ENCODE assay signal across 15 cellular contexts in the genomic region with DNA sequence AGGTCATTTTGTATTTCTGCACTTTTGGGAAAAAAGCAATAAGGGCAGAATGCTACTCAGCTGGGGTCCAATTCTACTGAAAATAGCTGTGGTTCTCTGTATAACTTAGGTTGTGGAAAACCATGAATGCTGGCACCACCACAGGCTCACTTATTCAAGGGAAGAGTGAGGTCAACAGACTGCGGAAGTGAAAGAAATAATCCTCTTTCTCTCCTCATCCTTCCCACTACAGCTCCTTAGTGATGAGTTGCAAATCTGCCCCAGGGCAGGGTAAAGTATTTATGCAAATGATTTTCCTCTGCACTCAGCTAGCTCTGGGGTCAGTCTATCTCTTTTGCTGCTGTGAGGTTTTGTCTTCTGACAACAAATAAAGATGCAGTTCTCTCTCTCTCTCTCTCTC.
A peak's percentile ranks its signal among the peaks of the same experiment; 100 is the strongest.
DNase-seq lines count a peak whose midpoint lies in the region; ATAC-seq and TF ChIP-seq lines count a peak whose summit lies in the region.
"Had no signal": no experiment of that assay in that cellular context is flagged by ENCODE, and none has a peak within 500 bp of the region (broad histone marks: within the 10 kb centered on the region; RNA-seq: fewer than 3 reads in every experiment).

No MANE protein-coding gene starts in this region.

- no peaks in the 10 kb centered on the region for H4K20me1 ChIP-seq in GM23338 (replicated peaks; ENCODE audit: insufficient read depth)

- H2AFZ ChIP-seq in GM23338 = no peak overlapping the region

- POLR2A ChIA-PET in RWPE1 (lab: Yijun Ruan, JAX; ENCODE audit: low non-redundant PET) = no interaction called here

- H3K4me3 ChIP-seq in GM23338 (no peak overlapping the region), epithelial cell of esophagus (ENCODE audit: low read length) (no peak overlapping the region)
- H3K4me3 ChIP-seq: gastroesophageal sphincter, prostate gland had no signal

- peak overlapping the region; percentile 4; the same call in 2 of the 3 replicates for H3K4me3 Mint-ChIP-seq in GM23338
- H3K4me3 Mint-ChIP-seq in nephron = no peak overlapping the region
- H3K4me3 Mint-ChIP-seq: activated naive CD4-positive, alpha-beta T cell treated with anti-CD3 and anti-CD28 coated beads, Interleukin-2, amount 50 U/mL, for 24 hours; IgD-negative memory B cell; stimulated activated naive B cell treated with anti-CD40 and anti-IgM and Interleukin-4, amounts not matched to agents 10 μg/mL and 1 μg/mL and 100 μg/mL, for 72 hours had no signal

- TF ChIP-seq CTCF in GM23338 (conservative IDR thresholded peaks at IDR 0.05; ENCODE audit: low read depth in 2 of 2) (no peak), RWPE1 (conservative IDR thresholded peaks at IDR 0.05; ENCODE audit: low read depth) (no peak), epithelial cell of esophagus (IDR thresholded peaks at IDR 0.05; ENCODE audit: insufficient read depth, low read depth, low read length, missing control alignments) (no peak), nephron (IDR thresholded peaks at IDR 0.05; ENCODE audit: unreplicated experiment in 3 of 3) (no peak)

- H3K9me2 ChIP-seq in GM23338 (ENCODE audit: insufficient read depth) = 0 out of 2 replicates have a peak, but pooled peaks cover 5% of the 10 kb centered on the region

- no peaks in the 10 kb centered on the region for H3F3A ChIP-seq in GM23338 (replicated peaks; ENCODE audit: low read depth)

- H3K4me2 ChIP-seq in GM23338 = peak overlapping the region; percentile 28

- H3K36me3 Mint-ChIP-seq in GM23338 (ENCODE audit: low read depth) (peaks cover 5% of the 10 kb centered on the region; the same call in 2 of the 3 replicates), nephron (ENCODE audit: low read depth) (no peaks in the 10 kb centered on the region)
- H3K36me3 Mint-ChIP-seq: activated naive CD4-positive, alpha-beta T cell treated with anti-CD3 and anti-CD28 coated beads, Interleukin-2, amount 50 U/mL, for 24 hours; IgD-negative memory B cell; stimulated activated naive B cell treated with anti-CD40 and anti-IgM and Interleukin-4, amounts not matched to agents 10 μg/mL and 1 μg/mL and 100 μg/mL, for 72 hours had no signal

- CTCF ChIA-PET in RWPE1 (lab: Yijun Ruan, JAX) = interaction anchor here (0.6 kb wide), 1 partner anchor 196 kb away, joined by 3 read pairs; no protein-coding TSS in a partner anchor

- H3K27ac Mint-ChIP-seq in GM23338 (peak overlapping the region; percentile 97), nephron (peak overlapping the region in 2 of 3 experiments; percentile 25 to 71)
- H3K27ac Mint-ChIP-seq: activated naive CD4-positive, alpha-beta T cell treated with anti-CD3 and anti-CD28 coated beads, Interleukin-2, amount 50 U/mL, for 24 hours; IgD-negative memory B cell; stimulated activated naive B cell treated with anti-CD40 and anti-IgM and Interleukin-4, amounts not matched to agents 10 μg/mL and 1 μg/mL and 100 μg/mL, for 72 hours had no signal

- H3K4me1 ChIP-seq in GM23338 (ENCODE audit: insufficient read depth) = peaks cover 43% of the 10 kb centered on the region
- H3K4me1 ChIP-seq: gastroesophageal sphincter, prostate gland had no signal

- no peaks in the 10 kb centered on the region for H3K79me2 ChIP-seq in GM23338 (replicated peaks; ENCODE audit: insufficient read depth)

- peak; percentile 95 for ATAC-seq in GM23338
- ATAC-seq: gastroesophageal sphincter; Right ventricle myocardium inferior; stimulated activated naive B cell treated with anti-CD40 and anti-IgM and Interleukin-4, amounts not matched to agents 10 μg/mL and 1 μg/mL and 100 μg/mL, for 72 hours had no signal

- H3K9me3 Mint-ChIP-seq in GM23338 (peaks cover 4% of the 10 kb centered on the region; the same call in 2 of the 3 replicates), nephron (no peaks in the 10 kb centered on the region)
- H3K9me3 Mint-ChIP-seq: activated naive CD4-positive, alpha-beta T cell treated with anti-CD3 and anti-CD28 coated beads, Interleukin-2, amount 50 U/mL, for 24 hours; IgD-negative memory B cell; stimulated activated naive B cell treated with anti-CD40 and anti-IgM and Interleukin-4, amounts not matched to agents 10 μg/mL and 1 μg/mL and 100 μg/mL, for 72 hours had no signal

- H3K27me3 Mint-ChIP-seq in GM23338 (ENCODE audit: insufficient read depth, low read depth, poor library complexity) (peaks cover 7% of the 10 kb centered on the region), nephron (ENCODE audit: low read depth) (no peaks in the 10 kb centered on the region)
- H3K27me3 Mint-ChIP-seq: activated naive CD4-positive, alpha-beta T cell treated with anti-CD3 and anti-CD28 coated beads, Interleukin-2, amount 50 U/mL, for 24 hours; IgD-negative memory B cell; stimulated activated naive B cell treated with anti-CD40 and anti-IgM and Interleukin-4, amounts not matched to agents 10 μg/mL and 1 μg/mL and 100 μg/mL, for 72 hours had no signal

- DNase-seq in GM23338 (ENCODE audit: low spot score) (peak; percentile 87), RWPE1 (ENCODE audit: low spot score) (peak; percentile 10), epithelial cell of esophagus (ENCODE audit: low read depth) (peak; percentile 77), NCI-H2171 (lab: John Stamatoyannopoulos, UW) (no peak), AG08395 (ENCODE audit: low spot score) (no peak), dedifferentiated amniotic fluid mesenchymal stem cell (ENCODE audit: extremely low spot score) (no peak), AG08396 (ENCODE audit: low spot score) (no peak)
- DNase-seq: NCI-H1694 treated with DMSO at 0.1 percent for 48 hours; stimulated activated naive B cell treated with anti-CD40 and anti-IgM and Interleukin-4, amounts not matched to agents 10 μg/mL and 1 μg/mL and 100 μg/mL, for 72 hours had no signal

- H3K36me3 ChIP-seq in GM23338 (ENCODE audit: insufficient read depth) = no peaks in the 10 kb centered on the region
- H3K36me3 ChIP-seq: gastroesophageal sphincter, prostate gland had no signal

- peak overlapping the region; percentile 94 for H3K27ac ChIP-seq in GM23338 (ENCODE audit: low read depth)
- no peak overlapping the region for H3K27ac ChIP-seq in RWPE1
- H3K27ac ChIP-seq: gastroesophageal sphincter, prostate gland had no signal

- H3K27me3 ChIP-seq in GM23338 (ENCODE audit: insufficient read depth) = no peaks in the 10 kb centered on the region
- H3K27me3 ChIP-seq: gastroesophageal sphincter had no signal

- H3K4me1 Mint-ChIP-seq in GM23338 (peaks cover 49% of the 10 kb centered on the region), nephron (peaks cover 10% of the 10 kb centered on the region)
- H3K4me1 Mint-ChIP-seq: activated naive CD4-positive, alpha-beta T cell treated with anti-CD3 and anti-CD28 coated beads, Interleukin-2, amount 50 U/mL, for 24 hours; stimulated activated naive B cell treated with anti-CD40 and anti-IgM and Interleukin-4, amounts not matched to agents 10 μg/mL and 1 μg/mL and 100 μg/mL, for 72 hours had no signal

TF ChIP-seq in GM23338, 12 proteins besides CTCF, POLR2A, EP300 and RAD21 (continues in another document):
- TF ChIP-seq CREB1 (CRISPR knock-in tag; IDR thresholded peaks at IDR 0.05; ENCODE audit: low read depth) (no peak), EZH2phosphoT487 (IDR thresholded peaks at IDR 0.05; ENCODE audit: unreplicated experiment) (no peak)
- TF ChIP-seq, protein P1, sequence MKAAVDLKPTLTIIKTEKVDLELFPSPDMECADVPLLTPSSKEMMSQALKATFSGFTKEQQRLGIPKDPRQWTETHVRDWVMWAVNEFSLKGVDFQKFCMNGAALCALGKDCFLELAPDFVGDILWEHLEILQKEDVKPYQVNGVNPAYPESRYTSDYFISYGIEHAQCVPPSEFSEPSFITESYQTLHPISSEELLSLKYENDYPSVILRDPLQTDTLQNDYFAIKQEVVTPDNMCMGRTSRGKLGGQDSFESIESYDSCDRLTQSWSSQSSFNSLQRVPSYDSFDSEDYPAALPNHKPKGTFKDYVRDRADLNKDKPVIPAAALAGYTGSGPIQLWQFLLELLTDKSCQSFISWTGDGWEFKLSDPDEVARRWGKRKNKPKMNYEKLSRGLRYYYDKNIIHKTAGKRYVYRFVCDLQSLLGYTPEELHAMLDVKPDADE (IDR thresholded peaks at IDR 0.05) = no peak

Comparison
In these comparisons a context has a peak if more than half of its experiments do, and no peak if none do; other contexts are left out.
1. DNase-seq: peak in GM23338 (single experiment), RWPE1 (single experiment) and epithelial cell of esophagus (single experiment); none in NCI-H2171 (single experiment), AG08395 (single experiment), dedifferentiated amniotic fluid mesenchymal stem cell (single experiment) and AG08396 (single experiment).